1 cellular context compared by ENCODE assay signal in the genomic region with DNA sequence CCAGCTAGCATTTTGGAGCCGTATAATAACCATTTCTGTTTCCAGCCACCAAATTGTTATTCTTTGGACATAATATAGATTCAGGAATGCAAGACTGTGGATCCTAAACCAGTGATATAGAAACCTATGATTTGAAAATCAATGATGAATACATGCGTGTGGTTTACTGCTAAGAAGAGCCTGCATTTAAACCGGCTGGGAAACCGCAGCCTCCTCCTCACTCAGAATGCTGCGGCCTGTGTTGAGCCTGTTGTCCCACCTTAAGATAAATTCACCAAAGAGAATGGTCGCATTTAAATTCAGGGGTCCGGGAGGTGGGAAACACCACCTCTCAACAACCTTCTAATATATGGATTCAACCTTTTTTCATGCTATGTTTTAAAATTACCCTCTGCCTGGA.
TF ChIP-seq lines count a peak whose summit lies in the region.

No MANE protein-coding gene starts in this region.

TF ChIP-seq in HepG2, 621 proteins besides CTCF, POLR2A, EP300 and RAD21 (continued from another document):
- TF ChIP-seq, protein P1, sequence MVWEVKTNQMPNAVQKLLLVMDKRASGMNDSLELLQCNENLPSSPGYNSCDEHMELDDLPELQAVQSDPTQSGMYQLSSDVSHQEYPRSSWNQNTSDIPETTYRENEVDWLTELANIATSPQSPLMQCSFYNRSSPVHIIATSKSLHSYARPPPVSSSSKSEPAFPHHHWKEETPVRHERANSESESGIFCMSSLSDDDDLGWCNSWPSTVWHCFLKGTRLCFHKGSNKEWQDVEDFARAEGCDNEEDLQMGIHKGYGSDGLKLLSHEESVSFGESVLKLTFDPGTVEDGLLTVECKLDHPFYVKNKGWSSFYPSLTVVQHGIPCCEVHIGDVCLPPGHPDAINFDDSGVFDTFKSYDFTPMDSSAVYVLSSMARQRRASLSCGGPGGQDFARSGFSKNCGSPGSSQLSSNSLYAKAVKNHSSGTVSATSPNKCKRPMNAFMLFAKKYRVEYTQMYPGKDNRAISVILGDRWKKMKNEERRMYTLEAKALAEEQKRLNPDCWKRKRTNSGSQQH (CRISPR knock-in tag; IDR thresholded peaks at IDR 0.05; ENCODE audit: low read depth) = no peak
- no peak for TF ChIP-seq ZNF331 (CRISPR knock-in tag; IDR thresholded peaks at IDR 0.05)
TF ChIP-seq in HepG2: peak in this region for 0.
